Comparison of ENCODE assay signal across 9 cellular contexts in the genomic region with DNA sequence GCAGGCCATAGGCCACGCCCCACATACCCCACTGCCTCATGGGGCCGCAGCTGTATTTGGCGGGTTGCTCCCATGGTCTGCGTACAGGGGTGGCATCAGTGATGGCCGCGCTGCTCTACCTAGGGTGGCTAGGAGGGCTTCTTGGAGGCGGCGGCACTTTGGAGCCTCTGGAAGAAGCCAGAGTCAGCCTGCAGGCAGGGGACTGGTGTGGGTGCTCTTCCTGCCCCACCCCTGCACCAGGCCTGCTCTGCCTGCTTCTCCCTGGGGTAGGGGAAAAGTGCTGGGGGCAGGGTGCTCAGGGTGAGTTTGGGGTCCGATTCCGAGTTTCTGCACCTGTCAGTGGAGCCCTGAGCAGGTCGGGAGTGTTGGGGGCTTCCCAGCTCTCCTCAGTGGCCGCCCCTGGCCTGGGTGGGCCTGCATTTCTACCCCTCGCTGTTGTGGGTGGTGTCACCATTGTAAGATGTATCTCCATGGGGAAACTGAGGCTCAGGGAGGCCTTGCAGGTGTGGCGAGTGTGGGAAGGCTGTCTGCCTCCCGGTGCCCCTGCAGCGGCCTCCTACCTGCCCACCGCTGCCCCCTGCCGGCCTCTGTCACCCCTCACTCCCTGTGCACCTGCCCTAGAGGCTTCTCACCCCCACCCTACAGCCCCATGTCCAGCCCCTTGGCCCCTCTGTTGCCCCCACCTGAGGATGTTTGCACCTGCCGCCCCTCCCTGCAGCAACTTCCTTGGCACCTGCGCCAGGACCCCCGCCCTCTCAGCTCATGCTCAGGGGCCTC. TPM values are rescaled to one million over a fixed set of nuclear protein-coding genes. Genes with fewer than 3 reads are reported as not detected.
DNase-seq lines count a peak whose midpoint lies in the region; ATAC-seq and TF ChIP-seq lines count a peak whose summit lies in the region.
"Had no signal": no experiment of that assay in that cellular context is flagged by ENCODE, and none has a peak within 500 bp of the region (broad histone marks: within the 10 kb centered on the region; RNA-seq: fewer than 3 reads in every experiment).

No MANE protein-coding gene starts in this region.

- no peak for ATAC-seq in HG02938 (IDR thresholded peaks at IDR 0.05; ENCODE audit: unreplicated experiment)

- no peaks in the 10 kb centered on the region for H3K27me3 ChIP-seq in dorsolateral prefrontal cortex

- TF ChIP-seq CTCF in GM12874 (IDR thresholded peaks at IDR 0.05; ENCODE audit: insufficient read depth, low read depth, low read length) (peak; percentile 55), VCaP (conservative IDR thresholded peaks at IDR 0.05) (peak; percentile 42), dorsolateral prefrontal cortex (IDR thresholded peaks at IDR 0.05 in 54 of 56, conservative IDR thresholded peaks at IDR 0.05 in 2 of 56; ENCODE audit: low read depth in 1 of 56, partially characterized antibody in 56 of 56) (peak in 34 of 56 donors; percentile 8 to 43 (median 23))

- H3K4me3 ChIP-seq in dorsolateral prefrontal cortex, result no peak overlapping the region
- H3K4me3 ChIP-seq: skin epidermis had no signal

- DNase-seq in dorsolateral prefrontal cortex (no peak), EL (no peak), NCI-H446 (lab: John Stamatoyannopoulos, UW) (no peak), NCI-H774 (lab: John Stamatoyannopoulos, UW) (no peak)
- peak; percentile 65 for DNase-seq in stimulated activated CD4-positive, alpha-beta T cell treated with anti-CD3 and anti-CD28 coated beads, Interleukin-15, amount 100 ng/mL, for 24 hours

- intact Hi-C loops in dorsolateral prefrontal cortex (cut with DNase I), result loop anchor here in 1 of 2 donors (5.0 kb wide), 1 partner anchor 98 kb away; no protein-coding TSS in a partner anchor

- no peak overlapping the region for H3K27ac ChIP-seq in VCaP
- no peak overlapping the region for H3K27ac ChIP-seq in dorsolateral prefrontal cortex
- H3K27ac ChIP-seq: skin epidermis had no signal

RNA-seq across cellular contexts. Expression of a gene that starts 5.5 kb away (rescaled TPM):
- total RNA-seq in dorsolateral prefrontal cortex, result 100 to 1,000 TPM in 41 of 120 experiments, 10 to 100 TPM in 79; 36.0 to 131 (median 93.9) TPM

RNA-seq across cellular contexts. Expression of a gene that starts 54.1 kb away (rescaled TPM):
- total RNA-seq in dorsolateral prefrontal cortex, result 10 to 100 TPM in 61 of 120 experiments, 1 to 10 TPM in 59; 1.6 to 29.2 (median 10.1) TPM
